14 cellular contexts compared by ENCODE assay signal in the genomic region with DNA sequence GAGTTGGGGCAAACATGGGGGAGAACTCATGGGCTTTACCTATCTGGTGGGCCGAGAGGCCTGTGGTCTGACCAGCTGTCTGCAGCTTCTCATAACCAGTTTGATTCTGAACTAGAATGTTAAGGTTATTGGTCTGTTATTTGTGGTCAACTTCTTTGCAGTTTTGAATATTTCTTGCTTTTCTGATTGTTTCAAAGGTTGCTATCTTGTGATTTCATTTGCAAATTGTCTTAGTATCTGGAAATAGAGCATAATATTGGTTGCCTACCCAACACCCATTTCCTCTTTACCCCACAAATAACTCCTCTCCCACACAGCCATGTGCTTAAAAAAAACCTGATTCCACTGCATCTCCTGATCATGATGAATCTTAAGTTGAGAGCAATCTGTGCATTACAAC. TPM values are rescaled to one million over a fixed set of nuclear protein-coding genes. Genes with fewer than 3 reads are reported as not detected.
DNase-seq lines count a peak whose midpoint lies in the region; ATAC-seq and TF ChIP-seq lines count a peak whose summit lies in the region.
"Had no signal": no experiment of that assay in that cellular context is flagged by ENCODE, and none has a peak within 500 bp of the region (broad histone marks: within the 10 kb centered on the region; RNA-seq: fewer than 3 reads in every experiment).

No MANE protein-coding gene starts in this region.

- no TSS peak for BruUV-seq in OCI-LY7 (replicated peaks; lab: Mats Ljungman, UMichigan)

- POLR2A ChIA-PET in GM10248 (lab: Yijun Ruan, JAX) (no interaction called here), OCI-LY7 (lab: Charles Lee) (interaction anchor here (1.0 to 4.5 kb wide), 11 partner anchors 7 to 123 kb away, joined by 3 to 25 read pairs (median 7); no protein-coding TSS in a partner anchor)

- H3K27ac ChIP-seq in OCI-LY7 (ENCODE audit: low read depth, low read length, poor library complexity, severe bottlenecking) (no peak overlapping the region), Karpas-422 (ENCODE audit: low read length) (no peak overlapping the region)
- H3K27ac ChIP-seq: lower lobe of right lung, pancreas had no signal

- H2AFZ ChIP-seq in OCI-LY7 (ENCODE audit: low read length) (peak overlapping the region; percentile 89), Karpas-422 (ENCODE audit: low read length) (no peak overlapping the region)

- H3K9ac ChIP-seq in Karpas-422 (ENCODE audit: low read length) = no peak overlapping the region

- CTCF ChIA-PET in GM10248 (lab: Yijun Ruan, JAX) (interaction anchor here (0.8 to 3.4 kb wide), 5 partner anchors 10 to 111 kb away, joined by 3 to 17 read pairs (median 5); no protein-coding TSS in a partner anchor), OCI-LY7 (lab: Charles Lee; ENCODE audit: unreplicated experiment) (no interaction called here)

- TF ChIP-seq CTCF in GM10248 (IDR thresholded peaks at IDR 0.05; ENCODE audit: control extremely low read depth, extremely low read depth, low read depth, missing control alignments) (no peak), OCI-LY7 (conservative IDR thresholded peaks at IDR 0.05; ENCODE audit: low read length) (no peak)

- intact Hi-C loops in OCI-LY7 (cut with micrococcal nuclease; ENCODE audit: unreplicated experiment) = no loop called here

- H3K9me3 ChIP-seq in OCI-LY7 (ENCODE audit: low read length) (no peaks in the 10 kb centered on the region), Karpas-422 (ENCODE audit: low read length) (no peaks in the 10 kb centered on the region)
- H3K9me3 ChIP-seq: lower lobe of right lung, pancreas had no signal

- H3K4me3 ChIP-seq in OCI-LY7 (ENCODE audit: low read depth, low read length, poor library complexity, severe bottlenecking) = no peak overlapping the region
- H3K4me3 ChIP-seq in Karpas-422 (ENCODE audit: low read length) = no peak overlapping the region
- H3K4me3 ChIP-seq: lower lobe of right lung, pancreas had no signal

- H3K4me1 ChIP-seq in OCI-LY7 (ENCODE audit: insufficient read depth, low read length, poor library complexity, severe bottlenecking) = peaks cover 37% of the 10 kb centered on the region
- peaks cover 4% of the 10 kb centered on the region; the same call in 1 of the 2 replicates for H3K4me1 ChIP-seq in Karpas-422 (ENCODE audit: low read length)
- H3K4me1 ChIP-seq: lower lobe of right lung, pancreas had no signal

- no peaks in the 10 kb centered on the region for H4K20me1 ChIP-seq in OCI-LY7 (ENCODE audit: insufficient read depth, low read length)
- H4K20me1 ChIP-seq in Karpas-422 (ENCODE audit: insufficient read depth, low read depth, low read length) = no peaks in the 10 kb centered on the region

- no peaks in the 10 kb centered on the region for H3K27me3 ChIP-seq in Karpas-422 (ENCODE audit: low read length)
- H3K27me3 ChIP-seq: pancreas had no signal

- H3K4me2 ChIP-seq in OCI-LY7 (ENCODE audit: low read length) (peak overlapping the region; percentile 27; the same call in 1 of the 2 replicates), Karpas-422 (ENCODE audit: low read depth, low read length, poor library complexity, severe bottlenecking) (no peak overlapping the region)

- DNase-seq in GM10248 (ENCODE audit: extremely low spot score) = peak; percentile 15
- DNase-seq in OCI-LY7 (ENCODE audit: low spot score) = no peak
- DNase-seq in SW 1271 (lab: John Stamatoyannopoulos, UW) = no peak
- DNase-seq in Karpas-422 = no peak
- no peak for DNase-seq in HK-2 (ENCODE audit: unreplicated experiment)
- DNase-seq: activated T-cell treated with anti-CD3 and anti-CD28 coated beads, Interleukin-2, amount 50 U/mL, for 1 hour; lower lobe of right lung; NCI-H2107; pancreas; RPMI8226; stimulated activated naive CD4-positive, alpha-beta T cell had no signal

- no peaks in the 10 kb centered on the region for H3K9me2 ChIP-seq in OCI-LY7 (ENCODE audit: insufficient read depth, low read length)
- no peaks in the 10 kb centered on the region for H3K9me2 ChIP-seq in Karpas-422 (replicated peaks; ENCODE audit: insufficient read depth, low read length)

- H3K79me2 ChIP-seq in OCI-LY7 (ENCODE audit: insufficient read depth, low read depth, low read length) (no peaks in the 10 kb centered on the region), Karpas-422 (ENCODE audit: low read length) (no peaks in the 10 kb centered on the region)

- no peaks in the 10 kb centered on the region for H3K36me3 ChIP-seq in OCI-LY7 (ENCODE audit: insufficient read depth, low read length)
- H3K36me3 ChIP-seq in Karpas-422 (ENCODE audit: insufficient read depth, low read length) = no peaks in the 10 kb centered on the region
- H3K36me3 ChIP-seq: lower lobe of right lung, pancreas had no signal

- ATAC-seq in GM19452 (IDR thresholded peaks at IDR 0.05; ENCODE audit: unreplicated experiment) (peak; percentile 44), HG03045 (IDR thresholded peaks at IDR 0.05; ENCODE audit: unreplicated experiment) (peak; percentile 62), HG03460 (IDR thresholded peaks at IDR 0.05; ENCODE audit: unreplicated experiment) (no peak)
- ATAC-seq: lower lobe of right lung, pancreas had no signal

RNA-seq across cellular contexts. Expression of a gene that starts 39.1 kb away (rescaled TPM):
- 26.1 and 43.4 TPM in 2 replicates for total RNA-seq in OCI-LY7 (2014; rRNA removed; shearing (Covaris generic))
- total RNA-seq in OCI-LY7 (2022) = 61.1 and 66.1 TPM in 2 replicates
- total RNA-seq in Karpas-422 (2014; rRNA removed; shearing (Covaris generic); ENCODE audit: low replicate concordance) = 3.5 and 4.9 TPM in 2 replicates
